ENCODE assay signal across 1 cellular context in genomic region chr2:98175811-98176210, GRCh38.
TF ChIP-seq lines count a peak whose summit lies in the region.

No MANE protein-coding gene starts in this region.

TF ChIP-seq in HEK293, 187 proteins besides CTCF, POLR2A, EP300 and RAD21 (continued from another document):
- TF ChIP-seq, protein P1, sequence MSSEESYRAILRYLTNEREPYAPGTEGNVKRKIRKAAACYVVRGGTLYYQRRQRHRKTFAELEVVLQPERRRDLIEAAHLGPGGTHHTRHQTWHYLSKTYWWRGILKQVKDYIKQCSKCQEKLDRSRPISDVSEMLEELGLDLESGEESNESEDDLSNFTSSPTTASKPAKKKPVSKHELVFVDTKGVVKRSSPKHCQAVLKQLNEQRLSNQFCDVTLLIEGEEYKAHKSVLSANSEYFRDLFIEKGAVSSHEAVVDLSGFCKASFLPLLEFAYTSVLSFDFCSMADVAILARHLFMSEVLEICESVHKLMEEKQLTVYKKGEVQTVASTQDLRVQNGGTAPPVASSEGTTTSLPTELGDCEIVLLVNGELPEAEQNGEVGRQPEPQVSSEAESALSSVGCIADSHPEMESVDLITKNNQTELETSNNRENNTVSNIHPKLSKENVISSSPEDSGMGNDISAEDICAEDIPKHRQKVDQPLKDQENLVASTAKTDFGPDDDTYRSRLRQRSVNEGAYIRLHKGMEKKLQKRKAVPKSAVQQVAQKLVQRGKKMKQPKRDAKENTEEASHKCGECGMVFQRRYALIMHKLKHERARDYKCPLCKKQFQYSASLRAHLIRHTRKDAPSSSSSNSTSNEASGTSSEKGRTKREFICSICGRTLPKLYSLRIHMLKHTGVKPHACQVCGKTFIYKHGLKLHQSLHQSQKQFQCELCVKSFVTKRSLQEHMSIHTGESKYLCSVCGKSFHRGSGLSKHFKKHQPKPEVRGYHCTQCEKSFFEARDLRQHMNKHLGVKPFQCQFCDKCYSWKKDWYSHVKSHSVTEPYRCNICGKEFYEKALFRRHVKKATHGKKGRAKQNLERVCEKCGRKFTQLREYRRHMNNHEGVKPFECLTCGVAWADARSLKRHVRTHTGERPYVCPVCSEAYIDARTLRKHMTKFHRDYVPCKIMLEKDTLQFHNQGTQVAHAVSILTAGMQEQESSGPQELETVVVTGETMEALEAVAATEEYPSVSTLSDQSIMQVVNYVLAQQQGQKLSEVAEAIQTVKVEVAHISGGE (tag by site-specific recombination; conservative IDR thresholded peaks at IDR 0.05; ENCODE audit: low read depth), result no peak
- TF ChIP-seq, protein P2, sequence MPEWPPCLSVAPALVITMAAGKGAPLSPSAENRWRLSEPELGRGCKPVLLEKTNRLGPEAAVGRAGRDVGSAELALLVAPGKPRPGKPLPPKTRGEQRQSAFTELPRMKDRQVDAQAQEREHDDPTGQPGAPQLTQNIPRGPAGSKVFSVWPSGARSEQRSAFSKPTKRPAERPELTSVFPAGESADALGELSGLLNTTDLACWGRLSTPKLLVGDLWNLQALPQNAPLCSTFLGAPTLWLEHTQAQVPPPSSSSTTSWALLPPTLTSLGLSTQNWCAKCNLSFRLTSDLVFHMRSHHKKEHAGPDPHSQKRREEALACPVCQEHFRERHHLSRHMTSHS (tag by site-specific recombination; IDR thresholded peaks at IDR 0.05), result no peak
- TF ChIP-seq ZNF629 (tag by site-specific recombination; IDR thresholded peaks at IDR 0.05) (no peak), ZNF768 (tag by site-specific recombination; IDR thresholded peaks at IDR 0.05) (no peak)
